16 cellular contexts compared by ENCODE assay signal in genomic region chr16:50592996-50593395, GRCh38. TPM values are rescaled to one million over a fixed set of nuclear protein-coding genes. Genes with fewer than 3 reads are reported as not detected.
DNase-seq lines count a peak whose midpoint lies in the region; ATAC-seq and TF ChIP-seq lines count a peak whose summit lies in the region.
"Had no signal": no experiment of that assay in that cellular context is flagged by ENCODE, and none has a peak within 500 bp of the region (broad histone marks: within the 10 kb centered on the region; RNA-seq: fewer than 3 reads in every experiment).

No MANE protein-coding gene starts in this region.

- intact Hi-C loops in body of pancreas (cut with DNase I) = no loop called here
- intact Hi-C loops in left lung (cut with DNase I) = no loop called here

- 81 to 85% methylated on average over 7 of the region's 7 CpGs for WGBS in body of pancreas, 2 donors

- H3K27me3 Mint-ChIP-seq in chondrocyte (ENCODE audit: low read depth) = no peaks in the 10 kb centered on the region
- H3K27me3 Mint-ChIP-seq in nephron (ENCODE audit: low read depth) = no peaks in the 10 kb centered on the region
- no peaks in the 10 kb centered on the region for H3K27me3 Mint-ChIP-seq in mesothelial cell of epicardium (ENCODE audit: low read depth)
- H3K27me3 Mint-ChIP-seq: CD4-positive, CD25-positive, alpha-beta regulatory T cell had no signal

- no peak overlapping the region for H3K9ac ChIP-seq in stomach smooth muscle (ENCODE audit: low read length in 2 of 2)

- H3K27me3 ChIP-seq in body of pancreas (no peaks in the 10 kb centered on the region), stomach smooth muscle (ENCODE audit: control insufficient read depth in 1 of 2, insufficient read depth in 2 of 2, low read length in 2 of 2) (no peaks in the 10 kb centered on the region), left lung (no peaks in the 10 kb centered on the region)
- H3K27me3 ChIP-seq: BE2C, Peyer's patch had no signal

- H3K36me3 Mint-ChIP-seq in chondrocyte (ENCODE audit: low read depth) = no peaks in the 10 kb centered on the region
- H3K36me3 Mint-ChIP-seq in nephron (ENCODE audit: low read depth) = peaks cover 4% of the 10 kb centered on the region
- H3K36me3 Mint-ChIP-seq in mesothelial cell of epicardium = peaks cover 2% of the 10 kb centered on the region

- no peaks in the 10 kb centered on the region for H3K9me3 ChIP-seq in body of pancreas
- no peaks in the 10 kb centered on the region for H3K9me3 ChIP-seq in stomach smooth muscle (ENCODE audit: control insufficient read depth in 2 of 2, low read length in 2 of 2)
- H3K9me3 ChIP-seq in left lung = no peaks in the 10 kb centered on the region
- H3K9me3 ChIP-seq: BE2C, Peyer's patch had no signal

- H3K4me3 Mint-ChIP-seq in chondrocyte (ENCODE audit: unreplicated experiment) (no peak overlapping the region), nephron (no peak overlapping the region), mesothelial cell of epicardium (no peak overlapping the region)
- H3K4me3 Mint-ChIP-seq: CD4-positive, CD25-positive, alpha-beta regulatory T cell had no signal

- peak overlapping the region; percentile 76 to 88 (median 84) for H3K27ac ChIP-seq in body of pancreas
- peak overlapping the region; percentile 74 for H3K27ac ChIP-seq in stomach smooth muscle (ENCODE audit: low read length)
- H3K27ac ChIP-seq in left lung = no peak overlapping the region
- H3K27ac ChIP-seq: HL-60 had no signal

- no peak overlapping the region for H3K4me3 ChIP-seq in body of pancreas
- H3K4me3 ChIP-seq in stomach smooth muscle (ENCODE audit: low read length in 2 of 2) = peak overlapping the region in 1 of 2 donors; percentile 61
- no peak overlapping the region for H3K4me3 ChIP-seq in left lung
- H3K4me3 ChIP-seq: Peyer's patch had no signal

- no peak overlapping the region for H3K27ac Mint-ChIP-seq in chondrocyte (ENCODE audit: unreplicated experiment)
- peak overlapping the region; percentile 83 to 94 (median 91) for H3K27ac Mint-ChIP-seq in nephron
- H3K27ac Mint-ChIP-seq in mesothelial cell of epicardium = no peak overlapping the region
- H3K27ac Mint-ChIP-seq: CD4-positive, CD25-positive, alpha-beta regulatory T cell had no signal

- H3K36me3 ChIP-seq in body of pancreas (replicated peaks in 1 of 2; ENCODE audit: insufficient read depth in 1 of 2, low read depth in 2 of 2) (no peaks in the 10 kb centered on the region), stomach smooth muscle (ENCODE audit: control insufficient read depth in 2 of 2, insufficient read depth in 2 of 2, low read length in 2 of 2) (no peaks in the 10 kb centered on the region), left lung (no peaks in the 10 kb centered on the region)
- H3K36me3 ChIP-seq: BE2C, Peyer's patch had no signal

- ATAC-seq in body of pancreas = no peak
- no peak for ATAC-seq in left lung

- TF ChIP-seq POLR2A in body of pancreas (IDR thresholded peaks at IDR 0.05) = no peak

- H3K4me1 ChIP-seq in body of pancreas (peaks cover 29% of the 10 kb centered on the region), stomach smooth muscle (ENCODE audit: control insufficient read depth, insufficient read depth, low read length) (peaks cover 36% of the 10 kb centered on the region), left lung (peaks cover 0 to 13% of the 10 kb centered on the region in 2 donors)
- H3K4me1 ChIP-seq: BE2C, Peyer's patch had no signal

- no peak for DNase-seq in body of pancreas
- peak; percentile 38 for DNase-seq in chondrocyte (ENCODE audit: low spot score)
- no peak for DNase-seq in activated effector memory CD4-positive, alpha-beta T cell treated with anti-CD3 and anti-CD28 coated beads, Interleukin-2, amount 50 U/mL, for 16 hours
- no peak for DNase-seq in mesothelial cell of epicardium (ENCODE audit: low spot score in 2 of 2, unreplicated experiment in 2 of 2)
- no peak for DNase-seq in stimulated activated CD4-positive, alpha-beta T cell treated with anti-CD3 and anti-CD28 coated beads, Interleukin-2, amount 100 ng/mL, for 48 hours
- no peak for DNase-seq in left lung
- DNase-seq: BE2C; CD4-positive, CD25-positive, alpha-beta regulatory T cell; DND-41; Karpas-422; NCI-H1417 treated with DMSO at 0.1 percent for 48 hours; Peyer's patch; SIG-M5 had no signal

- no peaks in the 10 kb centered on the region for H3K9me3 Mint-ChIP-seq in chondrocyte (ENCODE audit: low read depth)
- H3K9me3 Mint-ChIP-seq in nephron = no peaks in the 10 kb centered on the region
- no peaks in the 10 kb centered on the region for H3K9me3 Mint-ChIP-seq in mesothelial cell of epicardium
- H3K9me3 Mint-ChIP-seq: CD4-positive, CD25-positive, alpha-beta regulatory T cell had no signal

- peaks cover 5% of the 10 kb centered on the region for H3K4me1 Mint-ChIP-seq in chondrocyte (ENCODE audit: low read depth)
- H3K4me1 Mint-ChIP-seq in nephron = peaks cover 62% of the 10 kb centered on the region
- peaks cover 40% of the 10 kb centered on the region for H3K4me1 Mint-ChIP-seq in mesothelial cell of epicardium

- TF ChIP-seq CTCF in body of pancreas (IDR thresholded peaks at IDR 0.05) (no peak), chondrocyte (IDR thresholded peaks at IDR 0.05) (no peak), nephron (IDR thresholded peaks at IDR 0.05; ENCODE audit: unreplicated experiment in 3 of 3) (no peak), mesothelial cell of epicardium (IDR thresholded peaks at IDR 0.05; ENCODE audit: unreplicated experiment) (no peak), left lung (IDR thresholded peaks at IDR 0.05) (no peak)

RNA-seq across cellular contexts. Expression of gene NKD1, which starts 44.8 kb away (rescaled TPM):
- total RNA-seq in body of pancreas = 1 to 10 TPM; 2.0 to 4.9 TPM
- total RNA-seq in chondrocyte = 5.6 to 8.0 TPM (median 7.8 TPM) in 3 replicates
- 60.1 to 63.0 TPM (median 61.5 TPM) in 3 replicates for total RNA-seq in mesothelial cell of epicardium
- total RNA-seq in left lung = 10 to 100 TPM; 12.5 to 23.0 TPM

Comparison
In these comparisons a context has a peak if more than half of its experiments do, and no peak if none do; other contexts are left out.
1. H3K27ac ChIP-seq: peak in body of pancreas (4 of 4) and stomach smooth muscle (single experiment); none in left lung (0 of 2).
2. H3K27ac Mint-ChIP-seq: peak in nephron (3 of 3); none in chondrocyte (single experiment) and mesothelial cell of epicardium (single experiment).